In the genomic region with DNA sequence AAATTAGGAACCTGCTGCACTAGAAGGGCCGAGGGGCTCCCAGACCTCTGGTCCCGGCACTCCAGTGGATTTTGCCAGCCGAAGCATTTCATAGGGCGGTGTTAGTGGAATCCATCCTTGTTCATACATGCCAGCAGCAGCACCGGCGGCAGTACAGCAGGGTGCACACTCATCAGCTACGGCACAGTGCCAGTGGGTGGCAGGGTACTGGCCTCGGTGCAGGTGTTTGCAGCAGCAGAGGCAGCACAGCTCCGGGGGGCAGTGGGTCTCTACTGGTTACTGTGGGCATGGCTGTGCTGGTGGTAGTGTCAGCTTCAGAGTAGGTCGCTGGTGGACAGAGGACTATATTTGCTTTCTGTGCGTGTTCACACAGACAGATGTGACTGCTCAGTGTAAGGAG, we compare ENCODE assay signal across 24 cellular contexts.
"Had no signal": no experiment of that assay in that cellular context is flagged by ENCODE, and none has a peak within 500 bp of the region (broad histone marks: within the 10 kb centered on the region; RNA-seq: fewer than 3 reads in every experiment).

No MANE protein-coding gene starts in this region.

- H3K4me3 ChIP-seq: esophagus squamous epithelium, heart right ventricle, ovary, right lobe of liver, skin epidermis, stomach, thyroid gland, upper lobe of left lung had no signal

- H3K27ac ChIP-seq: epithelial cell of prostate, esophagus squamous epithelium, heart right ventricle, ovary, right lobe of liver, skin epidermis, stomach, thyroid gland, upper lobe of left lung had no signal

- H3K9me3 ChIP-seq: ovary, right lobe of liver, thyroid gland, upper lobe of left lung had no signal

- H3K4me1 ChIP-seq: esophagus squamous epithelium, heart right ventricle, right lobe of liver, stomach, thyroid gland, upper lobe of left lung had no signal

- H3K27me3 ChIP-seq: esophagus squamous epithelium, heart right ventricle, ovary, right lobe of liver, thyroid gland, upper lobe of left lung had no signal

- H3K36me3 ChIP-seq: esophagus squamous epithelium, heart right ventricle, ovary, right lobe of liver, stomach, thyroid gland, upper lobe of left lung had no signal

- DNase-seq: activated CD4-positive, alpha-beta T cell treated with anti-CD3 and anti-CD28 coated beads for 36 hours; activated CD4-positive, CD25-positive, alpha-beta regulatory T cell; activated CD8-positive, alpha-beta memory T cell treated with anti-CD3 and anti-CD28 coated beads, Interleukin-2, amount 10 ng/mL, durations not matched to agents 7 days and 5 days; activated CD8-positive, alpha-beta T cell treated with anti-CD3 and anti-CD28 coated beads, Interleukin-2, amount 10 ng/mL, durations not matched to agents 7 days and 5 days; activated naive CD8-positive, alpha-beta T cell treated with anti-CD3 and anti-CD28 coated beads, Interleukin-2, amount 50 U/mL, for 24 hours; activated T-cell treated with anti-CD3 and anti-CD28 coated beads, Interleukin-2, amount 50 U/mL, for 48 hours; amygdala; dermis blood vessel endothelial cell; effector CD4-positive, alpha-beta T cell; esophagus squamous epithelium; foreskin melanocyte; heart right ventricle; left colon; naive B cell; nephron progenitor cell; ovary; stimulated activated CD4-positive, alpha-beta T cell treated with anti-CD3 and anti-CD28 coated beads, Interleukin-4, amount 100 ng/mL, for 24 hours; stomach; T-helper 2 cell; thyroid gland had no signal
